In genomic region chr7:143263266-143264195, GRCh38 we compare ENCODE assay signal across 8 cellular contexts. TPM values are rescaled to one million over a fixed set of nuclear protein-coding genes. Genes with fewer than 3 reads are reported as not detected.
A peak's percentile ranks its signal among the peaks of the same experiment; 100 is the strongest.
DNase-seq lines count a peak whose midpoint lies in the region; ATAC-seq and TF ChIP-seq lines count a peak whose summit lies in the region.

GSTK1 (plus strand) TSS chr7:143263441; CDS start chr7:143263514, 73 bp downstream.

- H3K79me2 ChIP-seq in OCI-LY3 (ENCODE audit: low read length) = peaks cover 11% of the 10 kb centered on the region

- H3K4me3 ChIP-seq in CD8-positive, alpha-beta memory T cell (ENCODE audit: low read length) = peak within 1 kb of the TSS; percentile 95
- H3K4me3 ChIP-seq in OCI-LY3 (ENCODE audit: low read length) (peak within 1 kb of the TSS; percentile 95), epithelial cell of esophagus (ENCODE audit: low read length) (peak within 1 kb of the TSS; percentile 92), mucosa of descending colon (peak within 1 kb of the TSS; percentile 64)

- H4K20me1 ChIP-seq in OCI-LY3 (ENCODE audit: insufficient read depth, low read length) = no peaks in the 10 kb centered on the region

- peak within 1 kb of the TSS; percentile 63 to 98 (median 94) for H3K27ac Mint-ChIP-seq in CD8-positive, alpha-beta memory T cell

- peaks cover 0 to 51% (median 12%) of the 10 kb centered on the region in 3 donors for H3K36me3 Mint-ChIP-seq in CD8-positive, alpha-beta memory T cell

- H3K4me3 Mint-ChIP-seq in CD8-positive, alpha-beta memory T cell = peak within 1 kb of the TSS; percentile 88 to 99 (median 97)

- no peaks in the 10 kb centered on the region for H3K27me3 Mint-ChIP-seq in CD8-positive, alpha-beta memory T cell

- H2AFZ ChIP-seq in OCI-LY3 (ENCODE audit: low read depth, low read length) = peak within 1 kb of the TSS; percentile 83

- ATAC-seq in GM19397 (IDR thresholded peaks at IDR 0.05; ENCODE audit: unreplicated experiment) (peak; percentile 99), HG03558 (IDR thresholded peaks at IDR 0.05; ENCODE audit: extremely low read depth, unreplicated experiment) (peak; percentile 98), mucosa of descending colon (peak; percentile 95)

- peaks cover 18% of the 10 kb centered on the region for H3K36me3 ChIP-seq in CD8-positive, alpha-beta memory T cell (ENCODE audit: insufficient read depth, low read length)
- H3K36me3 ChIP-seq in OCI-LY3 (replicated peaks; ENCODE audit: low read depth, low read length) = peaks cover 9% of the 10 kb centered on the region
- H3K36me3 ChIP-seq in mucosa of descending colon (ENCODE audit: low read depth) = no peaks in the 10 kb centered on the region

- POLR2A ChIA-PET in CD8-positive, alpha-beta memory T cell (lab: Charles Lee) = interaction anchor here (0.6 to 2.0 kb wide), 14 partner anchors 8 to 144 kb away, joined by 3 to 10 read pairs (median 4); partner anchors contain the start of gene CASP2

- peak; percentile 70 to 88 (median 78) for DNase-seq in CD8-positive, alpha-beta memory T cell
- DNase-seq in activated T-cell treated with anti-CD3 and anti-CD28 coated beads for 24 hours (ENCODE audit: low read depth) (peak; percentile 78), epithelial cell of esophagus (ENCODE audit: low read depth) (peak; percentile 72), mucosa of descending colon (peak; percentile 89 to 94 (median 92))
- peak; percentile 79 for DNase-seq in stimulated activated CD8-positive, alpha-beta memory T cell treated with anti-CD3 and anti-CD28 coated beads, Interleukin-4, amount 100 ng/mL, for 24 hours (ENCODE audit: low read depth)

- intact Hi-C loops in mucosa of descending colon (cut with DNase I, micrococcal nuclease) = no loop called here

- H3K4me2 ChIP-seq in OCI-LY3 (ENCODE audit: low read length) = peak within 1 kb of the TSS; percentile 96

- CTCF ChIA-PET in CD8-positive, alpha-beta memory T cell (lab: Charles Lee) = interaction anchor here (0.8 to 5.8 kb wide), 19 partner anchors 9 to 142 kb away, joined by 3 to 45 read pairs (median 4); partner anchors contain the start of gene CASP2

- TF ChIP-seq CTCF in OCI-LY3 (IDR thresholded peaks at IDR 0.05; ENCODE audit: low read depth, low read length) (no peak), epithelial cell of esophagus (IDR thresholded peaks at IDR 0.05; ENCODE audit: insufficient read depth, low read depth, low read length, missing control alignments) (no peak), mucosa of descending colon (IDR thresholded peaks at IDR 0.05) (no peak)

- no peaks in the 10 kb centered on the region for H3K9me3 Mint-ChIP-seq in CD8-positive, alpha-beta memory T cell

- H3K9me3 ChIP-seq in CD8-positive, alpha-beta memory T cell (ENCODE audit: low read length) = no peaks in the 10 kb centered on the region
- H3K9me3 ChIP-seq in OCI-LY3 (ENCODE audit: insufficient read depth, low read length) (no peaks in the 10 kb centered on the region), mucosa of descending colon (no peaks in the 10 kb centered on the region)

- peak within 1 kb of the TSS; percentile 83 for H3K27ac ChIP-seq in CD8-positive, alpha-beta memory T cell (ENCODE audit: low read depth, low read length)
- H3K27ac ChIP-seq in OCI-LY3 (ENCODE audit: low read length) = peak within 1 kb of the TSS; percentile 17; the same call in 1 of the 2 replicates

- H3K4me1 Mint-ChIP-seq in CD8-positive, alpha-beta memory T cell = peaks cover 49 to 84% (median 66%) of the 10 kb centered on the region in 3 donors

- no peaks in the 10 kb centered on the region for H3K27me3 ChIP-seq in CD8-positive, alpha-beta memory T cell (ENCODE audit: insufficient read depth, low read length, poor library complexity, severe bottlenecking)
- no peaks in the 10 kb centered on the region for H3K27me3 ChIP-seq in OCI-LY3 (ENCODE audit: low read depth, low read length)

- H3K9ac ChIP-seq in OCI-LY3 (ENCODE audit: low read length) = peak within 1 kb of the TSS; percentile 88

- H3K4me1 ChIP-seq in CD8-positive, alpha-beta memory T cell (ENCODE audit: insufficient read depth, low read length) = peaks cover 37% of the 10 kb centered on the region
- H3K4me1 ChIP-seq in OCI-LY3 (ENCODE audit: low read length) (peaks cover 14% of the 10 kb centered on the region), mucosa of descending colon (ENCODE audit: low read depth) (peaks cover 30% of the 10 kb centered on the region)

RNA-seq across cellular contexts. Expression of gene GSTK1, which starts in this region (rescaled TPM):
- 100 to 1,000 TPM; 147 to 151 TPM for total RNA-seq in CD8-positive, alpha-beta memory T cell
- 532 TPM for polyA plus RNA-seq in CD8-positive, alpha-beta memory T cell
- 100 to 1,000 TPM; 193 to 363 (median 355) TPM for total RNA-seq in mucosa of descending colon

Comparison
In these comparisons a context has a peak if more than half of its experiments do, and no peak if none do; other contexts are left out.
1. Peak in every context shown above with its lines: DNase-seq, ATAC-seq, H3K4me3 ChIP-seq and H3K27ac ChIP-seq.